In the genomic region with DNA sequence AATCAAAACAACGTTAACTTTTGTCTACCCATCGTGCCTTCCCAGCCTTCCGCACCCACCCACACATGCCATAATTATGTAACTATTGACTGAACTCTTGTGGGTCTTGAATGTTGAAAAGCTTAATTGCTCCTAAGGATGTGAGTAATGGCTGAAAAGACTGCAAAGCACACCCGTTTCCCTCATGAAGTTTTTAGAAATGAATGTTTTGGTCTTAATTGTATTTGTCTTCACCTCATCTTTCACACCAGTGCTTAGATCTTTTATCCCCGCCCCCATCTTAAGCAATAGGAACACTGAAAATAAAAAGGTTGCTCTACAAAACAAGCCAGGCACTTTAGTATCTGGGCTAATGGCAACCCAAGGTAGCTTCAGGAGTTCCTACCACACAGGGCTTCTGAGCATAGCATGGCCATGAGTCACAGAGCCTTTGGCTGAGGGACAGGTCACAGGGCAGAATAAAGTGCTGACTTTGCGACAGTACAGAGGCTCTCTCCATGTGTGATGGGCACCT, we compare ENCODE assay signal across 10 cellular contexts.
A peak's percentile ranks its signal among the peaks of the same experiment; 100 is the strongest.
DNase-seq lines count a peak whose midpoint lies in the region; ATAC-seq, FAIRE-seq and TF ChIP-seq lines count a peak whose summit lies in the region.
"Had no signal": no experiment of that assay in that cellular context is flagged by ENCODE, and none has a peak within 500 bp of the region (broad histone marks: within the 10 kb centered on the region; RNA-seq: fewer than 3 reads in every experiment).

No MANE protein-coding gene starts in this region.

- H3K4me1 ChIP-seq in body of pancreas (peaks cover 17% of the 10 kb centered on the region), lung (ENCODE audit: control insufficient read depth in 2 of 2, insufficient read depth in 2 of 2, low read length in 2 of 2) (no peaks in the 10 kb centered on the region), stomach (peaks cover 6 to 37% (median 18%) of the 10 kb centered on the region in 4 donors)

- 62 to 66% methylated on average over 6 of the region's 6 CpGs for WGBS in body of pancreas, 2 donors
- 66 to 84% methylated on average over 6 of the region's 6 CpGs for WGBS in lung, 2 donors
- 72 to 79% (median 74%) methylated on average over 6 of the region's 6 CpGs for WGBS in stomach, 5 donors

- no peak overlapping the region for H3K4me3 Mint-ChIP-seq in activated CD4-positive, alpha-beta T cell treated with anti-CD3 and anti-CD28 coated beads, Interleukin-2, amount 10 ng/mL, durations not matched to agents 24 days and 14 days
- H3K4me3 Mint-ChIP-seq in naive thymus-derived CD8-positive, alpha-beta T cell: no peak overlapping the region

- DNase-seq in COLO829 (ENCODE audit: low spot score) (peak; percentile 34), HTR-8/SVneo (ENCODE audit: insufficient read length, low spot score) (peak; percentile 67), body of pancreas (peak in 3 of 4 donors; percentile 24 to 34 (median 32)), lung (ENCODE audit: low spot score) (peak; percentile 41), stomach (no peak)
- no peak for DNase-seq in activated CD4-positive, alpha-beta T cell treated with anti-CD3 and anti-CD28 coated beads, Interleukin-2, amount 10 ng/mL, durations not matched to agents 24 days and 14 days
- DNase-seq in naive thymus-derived CD8-positive, alpha-beta T cell: no peak
- DNase-seq: activated naive CD4-positive, alpha-beta T cell; GF-D8 had no signal

- H3K27me3 Mint-ChIP-seq in activated CD4-positive, alpha-beta T cell treated with anti-CD3 and anti-CD28 coated beads, Interleukin-2, amount 10 ng/mL, durations not matched to agents 24 days and 14 days: peaks cover 5% of the 10 kb centered on the region
- no peaks in the 10 kb centered on the region for H3K27me3 Mint-ChIP-seq in naive thymus-derived CD8-positive, alpha-beta T cell

- no peak for FAIRE-seq in HTR-8/SVneo (lab: Jason Lieb, UNC)

- H3K9me3 ChIP-seq in body of pancreas (no peaks in the 10 kb centered on the region), lung (ENCODE audit: control insufficient read depth in 2 of 2, insufficient read depth in 1 of 2, low read length in 1 of 2) (no peaks in the 10 kb centered on the region), stomach (no peaks in the 10 kb centered on the region)

- intact Hi-C loops in body of pancreas (cut with DNase I): no loop called here
- intact Hi-C loops in activated CD4-positive, alpha-beta T cell treated with anti-CD3 and anti-CD28 coated beads, Interleukin-2, amount 10 ng/mL, durations not matched to agents 24 days and 14 days (cut with micrococcal nuclease): loop anchor here (5.0 to 10.0 kb wide), 3 partner anchors 760 to 990 kb away; partner anchors contain the start of gene NRP1
- intact Hi-C loops in stomach (cut with DNase I; ENCODE audit: low total_unique reads): no loop called here

- no peak for TF ChIP-seq EP300 in stomach (IDR thresholded peaks at IDR 0.05)

- H3K27me3 ChIP-seq in body of pancreas: no peaks in the 10 kb centered on the region
- no peaks in the 10 kb centered on the region for H3K27me3 ChIP-seq in lung (ENCODE audit: control insufficient read depth, insufficient read depth)
- no peaks in the 10 kb centered on the region for H3K27me3 ChIP-seq in stomach

- H3K36me3 ChIP-seq in body of pancreas (replicated peaks in 1 of 2; ENCODE audit: insufficient read depth in 1 of 2, low read depth in 2 of 2) (no peaks in the 10 kb centered on the region), lung (ENCODE audit: control insufficient read depth in 2 of 2, insufficient read depth in 2 of 2, low read length in 2 of 2) (peaks cover 0 to 3% of the 10 kb centered on the region in 2 donors), stomach (peaks cover 0 to 4% (median under 1%) of the 10 kb centered on the region in 4 donors)

- ATAC-seq in body of pancreas (peak; percentile 72), lung (ENCODE audit: insufficient read depth, low FRiP score) (peak; percentile 65), GM18511 (IDR thresholded peaks at IDR 0.05; ENCODE audit: unreplicated experiment) (no peak)
- no peak for ATAC-seq in naive thymus-derived CD8-positive, alpha-beta T cell

- POLR2A ChIA-PET in naive thymus-derived CD8-positive, alpha-beta T cell (lab: Charles Lee): no interaction called here

- TF ChIP-seq CTCF in body of pancreas (IDR thresholded peaks at IDR 0.05) (no peak), lung (IDR thresholded peaks at IDR 0.05; ENCODE audit: control extremely low read depth, extremely low read depth) (no peak), stomach (IDR thresholded peaks at IDR 0.05) (no peak)

- no peaks in the 10 kb centered on the region for H3K9me3 Mint-ChIP-seq in activated CD4-positive, alpha-beta T cell treated with anti-CD3 and anti-CD28 coated beads, Interleukin-2, amount 10 ng/mL, durations not matched to agents 24 days and 14 days
- peaks cover 0 to 2% (median 0%) of the 10 kb centered on the region in 9 donors for H3K9me3 Mint-ChIP-seq in naive thymus-derived CD8-positive, alpha-beta T cell

- no peaks in the 10 kb centered on the region for H3K36me3 Mint-ChIP-seq in activated CD4-positive, alpha-beta T cell treated with anti-CD3 and anti-CD28 coated beads, Interleukin-2, amount 10 ng/mL, durations not matched to agents 24 days and 14 days (ENCODE audit: low read depth)
- H3K36me3 Mint-ChIP-seq in naive thymus-derived CD8-positive, alpha-beta T cell: no peaks in the 10 kb centered on the region

- H3K27ac ChIP-seq in body of pancreas: peak overlapping the region in 1 of 4 donors; percentile 1
- no peak overlapping the region for H3K27ac ChIP-seq in lung (ENCODE audit: low read depth in 1 of 2, low read length in 1 of 2)
- no peak overlapping the region for H3K27ac ChIP-seq in stomach

- no peak overlapping the region for H3K4me3 ChIP-seq in body of pancreas
- H3K4me3 ChIP-seq in lung: no peak overlapping the region
- H3K4me3 ChIP-seq in stomach: no peak overlapping the region

- H3K27ac Mint-ChIP-seq in activated CD4-positive, alpha-beta T cell treated with anti-CD3 and anti-CD28 coated beads, Interleukin-2, amount 10 ng/mL, durations not matched to agents 24 days and 14 days: no peak overlapping the region
- no peak overlapping the region for H3K27ac Mint-ChIP-seq in naive thymus-derived CD8-positive, alpha-beta T cell

- TF ChIP-seq POLR2A in body of pancreas (IDR thresholded peaks at IDR 0.05) (no peak), stomach (IDR thresholded peaks at IDR 0.05) (no peak)

- H3K4me1 Mint-ChIP-seq in activated CD4-positive, alpha-beta T cell treated with anti-CD3 and anti-CD28 coated beads, Interleukin-2, amount 10 ng/mL, durations not matched to agents 24 days and 14 days: peaks cover 24% of the 10 kb centered on the region
- peaks cover 6 to 26% (median 20%) of the 10 kb centered on the region in 4 donors for H3K4me1 Mint-ChIP-seq in naive thymus-derived CD8-positive, alpha-beta T cell

Comparison
In these comparisons a context has a peak if more than half of its experiments do, and no peak if none do; other contexts are left out.
1. DNase-seq: peak in COLO829 (single experiment), HTR-8/SVneo (single experiment), body of pancreas (3 of 4) and lung (single experiment); none in activated CD4-positive, alpha-beta T cell treated with anti-CD3 and anti-CD28 coated beads, Interleukin-2, amount 10 ng/mL, durations not matched to agents 24 days and 14 days (single experiment), naive thymus-derived CD8-positive, alpha-beta T cell (0 of 10) and stomach (single experiment).
2. ATAC-seq: peak in body of pancreas (single experiment) and lung (single experiment); none in GM18511 (single experiment) and naive thymus-derived CD8-positive, alpha-beta T cell (0 of 2).